Comparison of ENCODE assay signal across 8 cellular contexts in genomic region chr6:159654483-159655098, GRCh38. TPM values are rescaled to one million over a fixed set of nuclear protein-coding genes. Genes with fewer than 3 reads are reported as not detected.
DNase-seq lines count a peak whose midpoint lies in the region; ATAC-seq and TF ChIP-seq lines count a peak whose summit lies in the region.

No MANE protein-coding gene starts in this region.

- in situ Hi-C loops in astrocyte of the cerebellum (cut with HindIII; ENCODE audit: low sequenced_read_pairs): no loop called here

- CTCF ChIA-PET in BJ (lab: Yijun Ruan, JAX): interaction anchor here (0.6 to 6.7 kb wide), 30 partner anchors 8 to 879 kb away, joined by 3 to 90 read pairs (median 5); partner anchors contain the start of gene FNDC1

- TF ChIP-seq CTCF in BJ (IDR thresholded peaks at IDR 0.05; ENCODE audit: insufficient read depth, low read depth, low read length) (peak; percentile 45), astrocyte of the cerebellum (IDR thresholded peaks at IDR 0.05; ENCODE audit: low read depth, low read length, missing control alignments) (peak; percentile 29)

- POLR2A ChIA-PET in BJ (lab: Charles Lee): no interaction called here

- H3K27me3 ChIP-seq in BJ (ENCODE audit: control insufficient read depth, insufficient read depth, low read length): no peaks in the 10 kb centered on the region
- H3K27me3 ChIP-seq in H7 (ENCODE audit: control insufficient read depth, insufficient read depth, low read length): no peaks in the 10 kb centered on the region

- ATAC-seq in GM19463 (IDR thresholded peaks at IDR 0.05; ENCODE audit: unreplicated experiment): no peak

- H3K4me3 ChIP-seq in BJ (ENCODE audit: low read depth, low read length): no peak overlapping the region
- no peak overlapping the region for H3K4me3 ChIP-seq in H7 (ENCODE audit: insufficient read depth, low read depth, low read length)
- H3K4me3 ChIP-seq in astrocyte of the cerebellum (ENCODE audit: low read depth, low read length): no peak overlapping the region

- DNase-seq in BJ (ENCODE audit: low read depth) (peak; percentile 9), H7 (peak; percentile 54), NCI-H226 (peak; percentile 35), astrocyte of the cerebellum (ENCODE audit: low read depth) (peak; percentile 59), iPS-NIHi7 (ENCODE audit: extremely low spot score) (peak; percentile 37), superior temporal gyrus (ENCODE audit: extremely low spot score) (peak; percentile 88), activated gamma-delta T cell (lab: John Stamatoyannopoulos, UW) (no peak)

- H3K36me3 ChIP-seq in BJ (ENCODE audit: control insufficient read depth, insufficient read depth, low read length) (no peaks in the 10 kb centered on the region), H7 (replicated peaks; ENCODE audit: control insufficient read depth, insufficient read depth, low read length) (no peaks in the 10 kb centered on the region)

RNA-seq across cellular contexts. Expression of gene SOD2, which starts 38.5 kb away (rescaled TPM):
- 39.4 and 42.1 TPM in 2 replicates for polyA plus RNA-seq in BJ (2011; rRNA removed)
- 48.7 and 52.8 TPM in 2 replicates for polyA minus RNA-seq in BJ (2011; rRNA and poly(A)+ RNA removed)
- total RNA-seq in H7 (2014; rRNA removed; shearing (Covaris generic)): 90.8 and 114 TPM in 2 replicates
